In the genomic region with DNA sequence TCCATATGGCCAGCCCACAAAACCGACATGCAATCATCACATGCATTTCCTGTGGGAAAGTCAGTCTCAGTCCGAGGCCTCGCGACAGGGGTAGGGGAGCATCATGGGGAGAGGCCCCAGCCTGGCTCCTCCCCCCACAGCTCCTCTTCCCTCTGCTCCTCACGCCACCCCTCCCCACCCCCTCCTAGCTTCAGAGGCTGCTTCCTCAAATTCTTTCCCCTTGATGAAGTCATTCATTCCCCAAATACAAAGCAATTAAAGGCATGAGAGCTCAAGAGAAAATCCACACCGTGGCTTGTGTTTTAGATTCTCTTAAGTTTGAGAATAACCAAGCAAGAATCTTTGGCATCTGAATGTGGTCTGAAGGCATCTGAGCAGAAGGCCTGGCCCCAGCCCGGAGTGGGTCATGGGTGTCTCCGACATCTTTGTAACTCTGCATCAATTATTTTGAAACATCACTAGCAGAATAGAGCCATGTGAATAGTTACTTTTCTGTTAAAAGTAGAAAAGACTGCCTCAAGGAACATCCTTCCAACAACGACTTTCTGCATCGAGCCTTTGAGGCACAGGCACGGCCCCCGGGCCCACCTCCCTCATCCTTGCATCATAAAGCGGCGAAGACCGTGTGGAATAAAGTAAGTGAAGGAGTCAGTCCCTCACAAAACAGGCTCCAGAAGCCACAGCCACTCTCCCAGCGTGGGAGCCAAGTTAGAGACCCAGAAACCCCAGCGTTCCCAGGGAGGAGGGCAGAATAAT, we compare ENCODE assay signal across 10 cellular contexts.
DNase-seq lines count a peak whose midpoint lies in the region; ATAC-seq, FAIRE-seq and TF ChIP-seq lines count a peak whose summit lies in the region.
"Had no signal": no experiment of that assay in that cellular context is flagged by ENCODE, and none has a peak within 500 bp of the region (broad histone marks: within the 10 kb centered on the region; RNA-seq: fewer than 3 reads in every experiment).

No MANE protein-coding gene starts in this region.

- WGBS in mesenchymal stem cell = 40% methylated on average over 16 of the region's 17 CpGs

- H3K9ac ChIP-seq in mesenchymal stem cell (ENCODE audit: low read length) = peak overlapping the region; percentile 52

- DNase-seq in HTR-8/SVneo (ENCODE audit: insufficient read length, low spot score) (peak; percentile 69), brain microvascular endothelial cell (peak; percentile 94), mesenchymal stem cell (peak; percentile 96), GM19239 (ENCODE audit: insufficient read length, low spot score) (no peak)
- DNase-seq: AML-193 had no signal

- ATAC-seq in GM21825 (IDR thresholded peaks at IDR 0.05; ENCODE audit: unreplicated experiment) (no peak), GM18858 (IDR thresholded peaks at IDR 0.05; ENCODE audit: unreplicated experiment) (no peak), HG02970 (IDR thresholded peaks at IDR 0.05; ENCODE audit: low FRiP score, unreplicated experiment) (no peak)

- peaks cover 13% of the 10 kb centered on the region for H3K4me1 ChIP-seq in ACC112 (ENCODE audit: control insufficient read depth, insufficient read depth, low read length, unreplicated experiment)
- peaks cover 44% of the 10 kb centered on the region for H3K4me1 ChIP-seq in mesenchymal stem cell (ENCODE audit: control insufficient read depth, insufficient read depth, low read depth, low read length)

- no peak overlapping the region for H3K23ac ChIP-seq in mesenchymal stem cell (ENCODE audit: low read length in 2 of 2)

- no peak for TF ChIP-seq CTCF in brain microvascular endothelial cell (IDR thresholded peaks at IDR 0.05; ENCODE audit: low read depth, low read length, missing control alignments)

- peak overlapping the region; percentile 71 to 96 for H2BK12ac ChIP-seq in mesenchymal stem cell (ENCODE audit: low read length in 2 of 2)

- peak overlapping the region; percentile 91 to 97 for H3K18ac ChIP-seq in mesenchymal stem cell (ENCODE audit: low read depth in 1 of 2, low read length in 2 of 2)

- FAIRE-seq in HTR-8/SVneo (lab: Jason Lieb, UNC) = peak; percentile 28
- no peak for FAIRE-seq in GM19239 (lab: Jason Lieb, UNC)

- peak overlapping the region; percentile 99 for H4K91ac ChIP-seq in mesenchymal stem cell (ENCODE audit: low read length)

- peak overlapping the region; percentile 67 for H3K27ac ChIP-seq in ACC112 (ENCODE audit: low read depth, low read length)
- peak overlapping the region; percentile 89 for H3K27ac ChIP-seq in brain microvascular endothelial cell
- H3K27ac ChIP-seq in mesenchymal stem cell (ENCODE audit: low read length, poor library complexity, severe bottlenecking) = peak overlapping the region; percentile 99
- H3K27ac ChIP-seq: right atrium auricular region had no signal

- peak overlapping the region; percentile 23 for H3K4me2 ChIP-seq in mesenchymal stem cell (ENCODE audit: low read length, poor library complexity, severe bottlenecking)

- in situ Hi-C loops in brain microvascular endothelial cell (cut with HindIII; ENCODE audit: low pct_ligation_motif_present, low sequenced_read_pairs) = no loop called here

- H3K79me2 ChIP-seq in ACC112 (ENCODE audit: control insufficient read depth, insufficient read depth, low read length, unreplicated experiment) = peaks cover 6% of the 10 kb centered on the region

- H2BK15ac ChIP-seq in mesenchymal stem cell (ENCODE audit: low read depth, poor library complexity, severe bottlenecking) = no peak overlapping the region

- peak overlapping the region; percentile 97 for H2AK5ac ChIP-seq in mesenchymal stem cell (ENCODE audit: low read length, severe bottlenecking)

- peaks cover 48% of the 10 kb centered on the region for H3K79me1 ChIP-seq in mesenchymal stem cell (replicated peaks; ENCODE audit: low read length, poor library complexity, severe bottlenecking)

- peak overlapping the region; percentile 3 to 12 for H3K4ac ChIP-seq in mesenchymal stem cell (ENCODE audit: low read depth in 1 of 2, low read length in 2 of 2)

- no peaks in the 10 kb centered on the region for H3K27me3 ChIP-seq in ACC112 (ENCODE audit: insufficient read depth, low read length)
- no peaks in the 10 kb centered on the region for H3K27me3 ChIP-seq in brain microvascular endothelial cell (replicated peaks)
- no peaks in the 10 kb centered on the region for H3K27me3 ChIP-seq in mesenchymal stem cell (ENCODE audit: control insufficient read depth in 1 of 2, insufficient read depth in 1 of 2, low read length in 2 of 2)
- H3K27me3 ChIP-seq: right atrium auricular region had no signal

- H3K14ac ChIP-seq in mesenchymal stem cell (ENCODE audit: low read length in 2 of 2) = peak overlapping the region in 1 of 2 experiments; percentile 35

- H2BK120ac ChIP-seq in mesenchymal stem cell (ENCODE audit: low read depth, low read length) = peak overlapping the region; percentile 12

- peak overlapping the region; percentile 90 for H4K8ac ChIP-seq in mesenchymal stem cell (ENCODE audit: low read length)

- peak overlapping the region; percentile 94 for H2BK5ac ChIP-seq in mesenchymal stem cell (ENCODE audit: low read depth, low read length, poor library complexity, severe bottlenecking)

- H3K9me3 ChIP-seq in mesenchymal stem cell (ENCODE audit: control insufficient read depth, low read length) = no peaks in the 10 kb centered on the region
- H3K9me3 ChIP-seq: right atrium auricular region had no signal

- H2AFZ ChIP-seq in ACC112 (ENCODE audit: low read length, unreplicated experiment) (no peak overlapping the region), mesenchymal stem cell (ENCODE audit: low read depth, low read length) (no peak overlapping the region)

- H3K36me3 ChIP-seq in ACC112 (ENCODE audit: insufficient read depth, low read length) = no peaks in the 10 kb centered on the region
- H3K36me3 ChIP-seq in brain microvascular endothelial cell (replicated peaks) = no peaks in the 10 kb centered on the region
- H3K36me3 ChIP-seq in mesenchymal stem cell (ENCODE audit: control insufficient read depth in 1 of 2, insufficient read depth in 2 of 2, low read depth in 1 of 2, low read length in 2 of 2) = peaks cover 0 to 13% of the 10 kb centered on the region in 2 experiments
- H3K36me3 ChIP-seq: right atrium auricular region had no signal

- H3K4me3 ChIP-seq in ACC112 (ENCODE audit: low read depth, low read length) (no peak overlapping the region), brain microvascular endothelial cell (ENCODE audit: low read depth, low read length) (no peak overlapping the region), mesenchymal stem cell (ENCODE audit: insufficient read depth in 1 of 2, low read depth in 1 of 2, low read length in 2 of 2) (no peak overlapping the region)
- H3K4me3 ChIP-seq: right atrium auricular region had no signal
